In the genomic region with DNA sequence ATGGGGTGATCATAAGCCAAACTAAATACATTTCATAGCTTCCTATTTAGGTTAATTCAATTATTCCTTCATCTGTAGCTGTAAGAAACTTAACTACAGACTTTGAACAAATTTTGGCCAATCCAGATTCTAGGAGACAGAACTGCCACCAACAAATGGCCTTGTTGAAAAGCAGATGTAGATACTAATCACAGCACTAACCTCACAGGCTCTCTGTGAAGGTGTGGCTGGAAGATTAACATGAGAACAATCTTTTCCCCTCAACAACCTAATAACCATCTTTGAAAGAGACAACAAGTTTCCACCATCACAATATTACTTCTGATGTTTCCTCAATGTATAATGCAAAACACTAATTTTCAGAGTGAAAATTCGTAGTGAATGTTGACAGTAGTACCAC, we compare ENCODE assay signal across 14 cellular contexts.
DNase-seq lines count a peak whose midpoint lies in the region; ATAC-seq and TF ChIP-seq lines count a peak whose summit lies in the region.
"Had no signal": no experiment of that assay in that cellular context is flagged by ENCODE, and none has a peak within 500 bp of the region (broad histone marks: within the 10 kb centered on the region; RNA-seq: fewer than 3 reads in every experiment).

No MANE protein-coding gene starts in this region.

- TF ChIP-seq CTCF in VCaP (conservative IDR thresholded peaks at IDR 0.05): no peak
- TF ChIP-seq CTCF in fibroblast of pulmonary artery (IDR thresholded peaks at IDR 0.05; ENCODE audit: low read length, missing control alignments): no peak

- H3K4me3 Mint-ChIP-seq in stimulated activated naive B cell treated with anti-CD40 and anti-IgM and Interleukin-4, amounts not matched to agents 10 μg/mL and 1 μg/mL and 100 μg/mL, for 72 hours: no peak overlapping the region
- H3K4me3 Mint-ChIP-seq: stimulated activated memory B cell treated with anti-CD40 and anti-IgM and Interleukin-4, amounts not matched to agents 10 μg/mL and 1 μg/mL and 100 μg/mL, for 72 hours had no signal

- no peak for ATAC-seq in stimulated activated naive B cell treated with anti-CD40 and anti-IgM and Interleukin-4, amounts not matched to agents 10 μg/mL and 1 μg/mL and 100 μg/mL, for 72 hours (replicated peaks)
- ATAC-seq: left lung; Panc1; stimulated activated memory B cell treated with anti-CD40 and anti-IgM and Interleukin-4, amounts not matched to agents 10 μg/mL and 1 μg/mL and 100 μg/mL, for 72 hours had no signal

- peak overlapping the region; percentile 25 for H3K27ac Mint-ChIP-seq in stimulated activated naive B cell treated with anti-CD40 and anti-IgM and Interleukin-4, amounts not matched to agents 10 μg/mL and 1 μg/mL and 100 μg/mL, for 72 hours
- H3K27ac Mint-ChIP-seq: stimulated activated memory B cell treated with anti-CD40 and anti-IgM and Interleukin-4, amounts not matched to agents 10 μg/mL and 1 μg/mL and 100 μg/mL, for 72 hours had no signal

- H3K4me1 Mint-ChIP-seq in stimulated activated naive B cell treated with anti-CD40 and anti-IgM and Interleukin-4, amounts not matched to agents 10 μg/mL and 1 μg/mL and 100 μg/mL, for 72 hours: peaks cover 9 to 39% of the 10 kb centered on the region in 2 donors

- no peaks in the 10 kb centered on the region for H3K27me3 Mint-ChIP-seq in stimulated activated naive B cell treated with anti-CD40 and anti-IgM and Interleukin-4, amounts not matched to agents 10 μg/mL and 1 μg/mL and 100 μg/mL, for 72 hours
- H3K27me3 Mint-ChIP-seq: stimulated activated memory B cell treated with anti-CD40 and anti-IgM and Interleukin-4, amounts not matched to agents 10 μg/mL and 1 μg/mL and 100 μg/mL, for 72 hours had no signal

- peak overlapping the region; percentile 17 for H3K4me3 ChIP-seq in fibroblast of pulmonary artery (replicated peaks; ENCODE audit: low read depth, low read length)

- H3K9me3 Mint-ChIP-seq in stimulated activated naive B cell treated with anti-CD40 and anti-IgM and Interleukin-4, amounts not matched to agents 10 μg/mL and 1 μg/mL and 100 μg/mL, for 72 hours: no peaks in the 10 kb centered on the region
- H3K9me3 Mint-ChIP-seq: stimulated activated memory B cell treated with anti-CD40 and anti-IgM and Interleukin-4, amounts not matched to agents 10 μg/mL and 1 μg/mL and 100 μg/mL, for 72 hours had no signal

- no peaks in the 10 kb centered on the region for H3K36me3 Mint-ChIP-seq in stimulated activated naive B cell treated with anti-CD40 and anti-IgM and Interleukin-4, amounts not matched to agents 10 μg/mL and 1 μg/mL and 100 μg/mL, for 72 hours
- H3K36me3 Mint-ChIP-seq: stimulated activated memory B cell treated with anti-CD40 and anti-IgM and Interleukin-4, amounts not matched to agents 10 μg/mL and 1 μg/mL and 100 μg/mL, for 72 hours had no signal

- peak overlapping the region; percentile 96 for H3K27ac ChIP-seq in VCaP
- H3K27ac ChIP-seq: WERI-Rb-1 had no signal

- peak; percentile 14 for DNase-seq in NCI-H82 (lab: John Stamatoyannopoulos, UW)
- no peak for DNase-seq in NCI-H82 treated with DMSO at 0.1 percent for 48 hours (lab: John Stamatoyannopoulos, UW; ENCODE audit: unreplicated experiment)
- no peak for DNase-seq in fibroblast of pulmonary artery (ENCODE audit: low read depth)
- DNase-seq in stimulated activated naive B cell treated with anti-CD40 and anti-IgM and Interleukin-4, amounts not matched to agents 10 μg/mL and 1 μg/mL and 100 μg/mL, for 72 hours: no peak
- DNase-seq in glomerular visceral epithelial cell (ENCODE audit: extremely low spot score): no peak
- DNase-seq in NCI-H2081 (lab: John Stamatoyannopoulos, UW): no peak
- DNase-seq in medulla oblongata (ENCODE audit: extremely low spot score): no peak
- DNase-seq: aorta, left lung, NCI-H1048, WERI-Rb-1 had no signal
